1 cellular context compared by ENCODE assay signal in genomic region chr5:40585537-40586267, GRCh38.
TF ChIP-seq lines count a peak whose summit lies in the region.

No MANE protein-coding gene starts in this region.

TF ChIP-seq in K562, 482 proteins besides CTCF, POLR2A, EP300 and RAD21:
- no peak for TF ChIP-seq NR1H2 (CRISPR knock-in tag; IDR thresholded peaks at IDR 0.05)
- TF ChIP-seq NFIC (IDR thresholded peaks at IDR 0.05), result no peak
- TF ChIP-seq MYBL2 (IDR thresholded peaks at IDR 0.05; ENCODE audit: low read depth), result no peak
- no peak for TF ChIP-seq MYBL2 (CRISPR knock-in tag; IDR thresholded peaks at IDR 0.05; ENCODE audit: borderline replicate concordance)
- no peak for TF ChIP-seq MCM7 (IDR thresholded peaks at IDR 0.05)
- no peak for TF ChIP-seq HLTF (IDR thresholded peaks at IDR 0.05)
- TF ChIP-seq POLR2G (IDR thresholded peaks at IDR 0.05; ENCODE audit: low read depth, low read length), result no peak
- TF ChIP-seq XRCC5 (IDR thresholded peaks at IDR 0.05; ENCODE audit: low read depth, low read length), result no peak
- no peak for TF ChIP-seq ZEB2 (IDR thresholded peaks at IDR 0.05)
- no peak for TF ChIP-seq NCOR1 (IDR thresholded peaks at IDR 0.05)
- no peak for TF ChIP-seq NFIX (CRISPR knock-in tag; IDR thresholded peaks at IDR 0.05; ENCODE audit: low read depth)
- no peak for TF ChIP-seq ZNF586 (CRISPR knock-in tag; conservative IDR thresholded peaks at IDR 0.05)
- TF ChIP-seq PURB (CRISPR knock-in tag; IDR thresholded peaks at IDR 0.05; ENCODE audit: low read depth), result no peak
- no peak for TF ChIP-seq ZNF239 (CRISPR knock-in tag; IDR thresholded peaks at IDR 0.05)
- no peak for TF ChIP-seq MXI1 (IDR thresholded peaks at IDR 0.05; ENCODE audit: low read depth, low read length)
- no peak for TF ChIP-seq PTRF (tag; IDR thresholded peaks at IDR 0.05)
